23 cellular contexts compared by ENCODE assay signal in genomic region chr3:33100229-33100628, GRCh38.
"Had no signal": no experiment of that assay in that cellular context is flagged by ENCODE, and none has a peak within 500 bp of the region (broad histone marks: within the 10 kb centered on the region; RNA-seq: fewer than 3 reads in every experiment).

No MANE protein-coding gene starts in this region.

- H3K27me3 ChIP-seq: MG63, SJSA1 had no signal

- H3K4me3 ChIP-seq: MG63, SJSA1, SK-N-MC had no signal

- H3K36me3 ChIP-seq: MG63 had no signal

- H3K27ac ChIP-seq: HL-60, SK-N-MC had no signal

- FAIRE-seq: HTR-8/SVneo, RCC 7860 had no signal

- DNase-seq: Karpas-422, KG1, MG63, NCI-H1092 treated with DMSO at 0.1 percent for 48 hours, NCI-H1436, NCI-H187, NCI-H2029, NCI-H2081 treated with DMSO at 0.1 percent for 48 hours, NCI-H2171, NCI-H226, NCI-H446, NCI-H510A, NCI-H524 treated with DMSO at 0.1 percent for 48 hours, NCI-H69, NCI-H774, Right ventricle myocardium superior, RPMI8226, SIG-M5 had no signal

- H3K9me3 ChIP-seq: MG63, SJSA1 had no signal
